Comparison of ENCODE assay signal across 2 cellular contexts in the genomic region with DNA sequence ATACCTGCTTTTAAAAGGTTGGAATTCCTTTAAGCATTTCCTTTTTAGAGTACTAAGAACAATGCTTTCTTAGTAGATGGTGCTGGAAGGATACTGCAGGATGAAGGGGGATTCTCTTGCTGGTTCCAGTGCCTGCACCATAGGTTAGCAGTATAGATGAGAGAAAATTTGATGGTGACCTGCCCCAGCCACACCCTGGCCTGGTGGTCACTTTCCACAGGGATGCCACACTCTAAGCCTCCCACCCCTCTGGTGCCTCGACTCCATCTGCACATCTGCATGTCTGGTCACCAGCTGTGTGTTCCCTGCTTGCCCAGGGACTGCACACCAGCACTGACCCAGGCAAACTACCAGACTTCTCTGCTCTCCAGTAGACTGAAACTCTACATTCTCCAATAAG.
TF ChIP-seq lines count a peak whose summit lies in the region.

No MANE protein-coding gene starts in this region.

TF ChIP-seq in GM23338, 12 proteins besides CTCF, POLR2A, EP300 and RAD21 (continues in another document):
- TF ChIP-seq, protein P1, sequence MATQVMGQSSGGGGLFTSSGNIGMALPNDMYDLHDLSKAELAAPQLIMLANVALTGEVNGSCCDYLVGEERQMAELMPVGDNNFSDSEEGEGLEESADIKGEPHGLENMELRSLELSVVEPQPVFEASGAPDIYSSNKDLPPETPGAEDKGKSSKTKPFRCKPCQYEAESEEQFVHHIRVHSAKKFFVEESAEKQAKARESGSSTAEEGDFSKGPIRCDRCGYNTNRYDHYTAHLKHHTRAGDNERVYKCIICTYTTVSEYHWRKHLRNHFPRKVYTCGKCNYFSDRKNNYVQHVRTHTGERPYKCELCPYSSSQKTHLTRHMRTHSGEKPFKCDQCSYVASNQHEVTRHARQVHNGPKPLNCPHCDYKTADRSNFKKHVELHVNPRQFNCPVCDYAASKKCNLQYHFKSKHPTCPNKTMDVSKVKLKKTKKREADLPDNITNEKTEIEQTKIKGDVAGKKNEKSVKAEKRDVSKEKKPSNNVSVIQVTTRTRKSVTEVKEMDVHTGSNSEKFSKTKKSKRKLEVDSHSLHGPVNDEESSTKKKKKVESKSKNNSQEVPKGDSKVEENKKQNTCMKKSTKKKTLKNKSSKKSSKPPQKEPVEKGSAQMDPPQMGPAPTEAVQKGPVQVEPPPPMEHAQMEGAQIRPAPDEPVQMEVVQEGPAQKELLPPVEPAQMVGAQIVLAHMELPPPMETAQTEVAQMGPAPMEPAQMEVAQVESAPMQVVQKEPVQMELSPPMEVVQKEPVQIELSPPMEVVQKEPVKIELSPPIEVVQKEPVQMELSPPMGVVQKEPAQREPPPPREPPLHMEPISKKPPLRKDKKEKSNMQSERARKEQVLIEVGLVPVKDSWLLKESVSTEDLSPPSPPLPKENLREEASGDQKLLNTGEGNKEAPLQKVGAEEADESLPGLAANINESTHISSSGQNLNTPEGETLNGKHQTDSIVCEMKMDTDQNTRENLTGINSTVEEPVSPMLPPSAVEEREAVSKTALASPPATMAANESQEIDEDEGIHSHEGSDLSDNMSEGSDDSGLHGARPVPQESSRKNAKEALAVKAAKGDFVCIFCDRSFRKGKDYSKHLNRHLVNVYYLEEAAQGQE (IDR thresholded peaks at IDR 0.05; ENCODE audit: unreplicated experiment) = no peak
- TF ChIP-seq, protein P2, sequence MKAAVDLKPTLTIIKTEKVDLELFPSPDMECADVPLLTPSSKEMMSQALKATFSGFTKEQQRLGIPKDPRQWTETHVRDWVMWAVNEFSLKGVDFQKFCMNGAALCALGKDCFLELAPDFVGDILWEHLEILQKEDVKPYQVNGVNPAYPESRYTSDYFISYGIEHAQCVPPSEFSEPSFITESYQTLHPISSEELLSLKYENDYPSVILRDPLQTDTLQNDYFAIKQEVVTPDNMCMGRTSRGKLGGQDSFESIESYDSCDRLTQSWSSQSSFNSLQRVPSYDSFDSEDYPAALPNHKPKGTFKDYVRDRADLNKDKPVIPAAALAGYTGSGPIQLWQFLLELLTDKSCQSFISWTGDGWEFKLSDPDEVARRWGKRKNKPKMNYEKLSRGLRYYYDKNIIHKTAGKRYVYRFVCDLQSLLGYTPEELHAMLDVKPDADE (IDR thresholded peaks at IDR 0.05) = no peak
- TF ChIP-seq EZH2phosphoT487 (IDR thresholded peaks at IDR 0.05; ENCODE audit: unreplicated experiment) (no peak), NANOG (IDR thresholded peaks at IDR 0.05; ENCODE audit: borderline replicate concordance) (no peak), ZNF114 (CRISPR knock-in tag; IDR thresholded peaks at IDR 0.05) (no peak), POLR2AphosphoS5 (IDR thresholded peaks at IDR 0.05; ENCODE audit: low read depth) (no peak; the same call in 1 of the 2 replicates), CREB1 (CRISPR knock-in tag; IDR thresholded peaks at IDR 0.05; ENCODE audit: low read depth) (no peak), ZNF331 (CRISPR knock-in tag; IDR thresholded peaks at IDR 0.05; ENCODE audit: low read depth) (no peak), JUNB (IDR thresholded peaks at IDR 0.05; ENCODE audit: unreplicated experiment) (no peak)
- TF ChIP-seq, protein P3, sequence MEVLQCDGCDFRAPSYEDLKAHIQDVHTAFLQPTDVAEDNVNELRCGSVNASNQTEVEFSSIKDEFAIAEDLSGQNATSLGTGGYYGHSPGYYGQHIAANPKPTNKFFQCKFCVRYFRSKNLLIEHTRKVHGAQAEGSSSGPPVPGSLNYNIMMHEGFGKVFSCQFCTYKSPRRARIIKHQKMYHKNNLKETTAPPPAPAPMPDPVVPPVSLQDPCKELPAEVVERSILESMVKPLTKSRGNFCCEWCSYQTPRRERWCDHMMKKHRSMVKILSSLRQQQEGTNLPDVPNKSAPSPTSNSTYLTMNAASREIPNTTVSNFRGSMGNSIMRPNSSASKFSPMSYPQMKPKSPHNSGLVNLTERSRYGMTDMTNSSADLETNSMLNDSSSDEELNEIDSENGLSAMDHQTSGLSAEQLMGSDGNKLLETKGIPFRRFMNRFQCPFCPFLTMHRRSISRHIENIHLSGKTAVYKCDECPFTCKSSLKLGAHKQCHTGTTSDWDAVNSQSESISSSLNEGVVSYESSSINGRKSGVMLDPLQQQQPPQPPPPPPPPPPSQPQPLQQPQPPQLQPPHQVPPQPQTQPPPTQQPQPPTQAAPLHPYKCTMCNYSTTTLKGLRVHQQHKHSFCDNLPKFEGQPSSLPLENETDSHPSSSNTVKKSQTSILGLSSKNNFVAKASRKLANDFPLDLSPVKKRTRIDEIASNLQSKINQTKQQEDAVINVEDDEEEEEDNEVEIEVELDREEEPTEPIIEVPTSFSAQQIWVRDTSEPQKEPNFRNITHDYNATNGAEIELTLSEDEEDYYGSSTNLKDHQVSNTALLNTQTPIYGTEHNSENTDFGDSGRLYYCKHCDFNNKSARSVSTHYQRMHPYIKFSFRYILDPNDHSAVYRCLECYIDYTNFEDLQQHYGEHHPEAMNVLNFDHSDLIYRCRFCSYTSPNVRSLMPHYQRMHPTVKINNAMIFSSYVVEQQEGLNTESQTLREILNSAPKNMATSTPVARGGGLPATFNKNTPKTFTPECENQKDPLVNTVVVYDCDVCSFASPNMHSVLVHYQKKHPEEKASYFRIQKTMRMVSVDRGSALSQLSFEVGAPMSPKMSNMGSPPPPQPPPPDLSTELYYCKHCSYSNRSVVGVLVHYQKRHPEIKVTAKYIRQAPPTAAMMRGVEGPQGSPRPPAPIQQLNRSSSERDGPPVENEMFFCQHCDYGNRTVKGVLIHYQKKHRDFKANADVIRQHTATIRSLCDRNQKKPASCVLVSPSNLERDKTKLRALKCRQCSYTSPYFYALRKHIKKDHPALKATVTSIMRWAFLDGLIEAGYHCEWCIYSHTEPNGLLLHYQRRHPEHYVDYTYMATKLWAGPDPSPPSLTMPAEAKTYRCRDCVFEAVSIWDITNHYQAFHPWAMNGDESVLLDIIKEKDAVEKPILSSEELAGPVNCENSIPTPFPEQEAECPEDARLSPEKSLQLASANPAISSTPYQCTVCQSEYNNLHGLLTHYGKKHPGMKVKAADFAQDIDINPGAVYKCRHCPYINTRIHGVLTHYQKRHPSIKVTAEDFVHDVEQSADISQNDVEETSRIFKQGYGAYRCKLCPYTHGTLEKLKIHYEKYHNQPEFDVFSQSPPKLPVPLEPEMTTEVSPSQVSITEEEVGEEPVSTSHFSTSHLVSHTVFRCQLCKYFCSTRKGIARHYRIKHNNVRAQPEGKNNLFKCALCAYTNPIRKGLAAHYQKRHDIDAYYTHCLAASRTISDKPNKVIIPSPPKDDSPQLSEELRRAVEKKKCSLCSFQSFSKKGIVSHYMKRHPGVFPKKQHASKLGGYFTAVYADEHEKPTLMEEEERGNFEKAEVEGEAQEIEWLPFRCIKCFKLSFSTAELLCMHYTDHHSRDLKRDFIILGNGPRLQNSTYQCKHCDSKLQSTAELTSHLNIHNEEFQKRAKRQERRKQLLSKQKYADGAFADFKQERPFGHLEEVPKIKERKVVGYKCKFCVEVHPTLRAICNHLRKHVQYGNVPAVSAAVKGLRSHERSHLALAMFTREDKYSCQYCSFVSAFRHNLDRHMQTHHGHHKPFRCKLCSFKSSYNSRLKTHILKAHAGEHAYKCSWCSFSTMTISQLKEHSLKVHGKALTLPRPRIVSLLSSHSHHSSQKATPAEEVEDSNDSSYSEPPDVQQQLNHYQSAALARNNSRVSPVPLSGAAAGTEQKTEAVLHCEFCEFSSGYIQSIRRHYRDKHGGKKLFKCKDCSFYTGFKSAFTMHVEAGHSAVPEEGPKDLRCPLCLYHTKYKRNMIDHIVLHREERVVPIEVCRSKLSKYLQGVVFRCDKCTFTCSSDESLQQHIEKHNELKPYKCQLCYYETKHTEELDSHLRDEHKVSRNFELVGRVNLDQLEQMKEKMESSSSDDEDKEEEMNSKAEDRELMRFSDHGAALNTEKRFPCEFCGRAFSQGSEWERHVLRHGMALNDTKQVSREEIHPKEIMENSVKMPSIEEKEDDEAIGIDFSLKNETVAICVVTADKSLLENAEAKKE (CRISPR knock-in tag; IDR thresholded peaks at IDR 0.05) = no peak

TF ChIP-seq in H1, 55 proteins besides CTCF, POLR2A, EP300 and RAD21:
- TF ChIP-seq, protein P4, sequence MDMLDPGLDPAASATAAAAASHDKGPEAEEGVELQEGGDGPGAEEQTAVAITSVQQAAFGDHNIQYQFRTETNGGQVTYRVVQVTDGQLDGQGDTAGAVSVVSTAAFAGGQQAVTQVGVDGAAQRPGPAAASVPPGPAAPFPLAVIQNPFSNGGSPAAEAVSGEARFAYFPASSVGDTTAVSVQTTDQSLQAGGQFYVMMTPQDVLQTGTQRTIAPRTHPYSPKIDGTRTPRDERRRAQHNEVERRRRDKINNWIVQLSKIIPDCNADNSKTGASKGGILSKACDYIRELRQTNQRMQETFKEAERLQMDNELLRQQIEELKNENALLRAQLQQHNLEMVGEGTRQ (IDR thresholded peaks at IDR 0.05; ENCODE audit: low read length) = no peak
- TF ChIP-seq POLR2AphosphoS5 (IDR thresholded peaks at IDR 0.05; ENCODE audit: low read depth, low read length) = 0 out of 2 replicates have a peak, but pooled peaks have one; percentile 26
TF ChIP-seq in H1: peak in this region for 1.
